Comparison of ENCODE assay signal across 20 cellular contexts in genomic region chr22:39991164-39991860, GRCh38. TPM values are rescaled to one million over a fixed set of nuclear protein-coding genes. Genes with fewer than 3 reads are reported as not detected.
"Had no signal": no experiment of that assay in that cellular context is flagged by ENCODE, and none has a peak within 500 bp of the region (broad histone marks: within the 10 kb centered on the region; RNA-seq: fewer than 3 reads in every experiment).

No MANE protein-coding gene starts in this region.

- DNase-seq: activated CD4-positive, alpha-beta T cell treated with anti-CD3 and anti-CD28 coated beads for 1 hour; activated gamma-delta T cell treated with Interleukin-2 at 50 U/mL for 16 hours; adrenal gland; effector CD8-positive, alpha-beta T cell; hippocampal formation; islet precursor cell; mucosa of descending colon; naive B cell; stimulated activated CD4-positive, alpha-beta T cell treated with anti-CD3 and anti-CD28 coated beads, Interleukin-2, amount 100 ng/mL, for 24 hours; stimulated activated naive CD4-positive, alpha-beta T cell treated with Interleukin-2 at 50 U/mL for 16 hours; thyroid gland; WERI-Rb-1 had no signal

- H3K27ac Mint-ChIP-seq: activated naive CD4-positive, alpha-beta T cell treated with anti-CD3 and anti-CD28 coated beads, Interleukin-2, amount 50 U/mL, for 72 hours; dendritic cell treated with granulocyte-macrophage colony-stimulating factor and Interleukin-4, amounts not matched to agents 40 ng/mL and 50 ng/mL, for 4 days had no signal

- H3K4me3 ChIP-seq: adrenal gland, esophagus muscularis mucosa, mucosa of descending colon, thyroid gland had no signal

- H3K27me3 ChIP-seq: thyroid gland had no signal

- H3K4me1 ChIP-seq: adrenal gland had no signal

- H3K27ac ChIP-seq: adrenal gland, esophagus muscularis mucosa, thyroid gland had no signal

- H3K4me3 Mint-ChIP-seq: dendritic cell treated with granulocyte-macrophage colony-stimulating factor and Interleukin-4, amounts not matched to agents 40 ng/mL and 50 ng/mL, for 4 days; naive B cell had no signal

- H3K36me3 ChIP-seq: adrenal gland, esophagus muscularis mucosa, thyroid gland, WERI-Rb-1 had no signal

- H3K9me3 Mint-ChIP-seq: activated naive CD4-positive, alpha-beta T cell treated with anti-CD3 and anti-CD28 coated beads, Interleukin-2, amount 50 U/mL, for 72 hours; dendritic cell treated with granulocyte-macrophage colony-stimulating factor and Interleukin-4, amounts not matched to agents 40 ng/mL and 50 ng/mL, for 4 days; naive B cell had no signal

- H3K36me3 Mint-ChIP-seq: activated naive CD4-positive, alpha-beta T cell treated with anti-CD3 and anti-CD28 coated beads, Interleukin-2, amount 50 U/mL, for 72 hours; naive B cell had no signal

- ATAC-seq: activated naive CD4-positive, alpha-beta T cell treated with anti-CD3 and anti-CD28 coated beads, Interleukin-2, amount 50 U/mL, for 72 hours; mucosa of descending colon had no signal

- H3K9me3 ChIP-seq: adrenal gland, esophagus muscularis mucosa, mucosa of descending colon, thyroid gland had no signal

RNA-seq across cellular contexts. Expression of gene FAM83F, which starts 3.4 kb away (rescaled TPM):
- total RNA-seq: osteocyte had no signal

RNA-seq across cellular contexts. Expression of gene TMA7B, which starts 31.1 kb away (rescaled TPM):
- total RNA-seq: adrenal gland, astrocyte, chondrocyte, esophagus muscularis mucosa, osteocyte, subcutaneous adipose tissue had no signal
- polyA plus RNA-seq: urinary bladder had no signal
